Comparison of ENCODE assay signal across 8 cellular contexts in genomic region chr6:13304580-13305255, GRCh38.
DNase-seq lines count a peak whose midpoint lies in the region; ATAC-seq and TF ChIP-seq lines count a peak whose summit lies in the region.

No MANE protein-coding gene starts in this region.

- DNase-seq in activated naive CD8-positive, alpha-beta T cell treated with anti-CD3 and anti-CD28 coated beads, Interleukin-2, amount 50 U/mL, for 24 hours = no peak
- DNase-seq in NCI-H345 treated with DMSO at 0.1 percent for 48 hours (lab: John Stamatoyannopoulos, UW; ENCODE audit: unreplicated experiment) (no peak), NCI-H1436 (lab: John Stamatoyannopoulos, UW) (no peak), cerebellar nuclear complex (lab: John Stamatoyannopoulos, UW) (no peak), NCI-H82 (lab: John Stamatoyannopoulos, UW) (no peak)

- no peaks in the 10 kb centered on the region for H3K27me3 Mint-ChIP-seq in activated naive CD8-positive, alpha-beta T cell treated with anti-CD3 and anti-CD28 coated beads, Interleukin-2, amount 50 U/mL, for 24 hours

- H3K9me3 ChIP-seq in neutrophil = no peaks in the 10 kb centered on the region

- peaks cover 40% of the 10 kb centered on the region for H3K36me3 Mint-ChIP-seq in activated naive CD8-positive, alpha-beta T cell treated with anti-CD3 and anti-CD28 coated beads, Interleukin-2, amount 50 U/mL, for 24 hours (ENCODE audit: low read depth)

- no peak for TF ChIP-seq CTCF in neutrophil (IDR thresholded peaks at IDR 0.05)

- peaks cover 37% of the 10 kb centered on the region for H3K4me1 Mint-ChIP-seq in activated naive CD8-positive, alpha-beta T cell treated with anti-CD3 and anti-CD28 coated beads, Interleukin-2, amount 50 U/mL, for 24 hours

- H3K4me3 Mint-ChIP-seq in activated naive CD8-positive, alpha-beta T cell treated with anti-CD3 and anti-CD28 coated beads, Interleukin-2, amount 50 U/mL, for 24 hours = no peak overlapping the region

- H3K27ac ChIP-seq in neutrophil = peak overlapping the region; percentile 91

- H3K36me3 ChIP-seq in neutrophil = peaks cover 43% of the 10 kb centered on the region

- peaks cover 42 to 59% of the 10 kb centered on the region in 2 experiments for H3K4me1 ChIP-seq in neutrophil (ENCODE audit: control insufficient read depth in 1 of 2, insufficient read depth in 1 of 2, low read depth in 1 of 2, low read length in 1 of 2)

- no peak overlapping the region for H3K4me3 ChIP-seq in neutrophil (ENCODE audit: low read depth in 1 of 2, low read length in 1 of 2)

- H3K27ac Mint-ChIP-seq in activated naive CD8-positive, alpha-beta T cell treated with anti-CD3 and anti-CD28 coated beads, Interleukin-2, amount 50 U/mL, for 24 hours = peak overlapping the region; percentile 59

- no peaks in the 10 kb centered on the region for H3K9me3 Mint-ChIP-seq in activated naive CD8-positive, alpha-beta T cell treated with anti-CD3 and anti-CD28 coated beads, Interleukin-2, amount 50 U/mL, for 24 hours

- peak; percentile 32 for ATAC-seq in GM18868 (IDR thresholded peaks at IDR 0.05; ENCODE audit: unreplicated experiment)
- ATAC-seq in HG02642 (IDR thresholded peaks at IDR 0.05; ENCODE audit: poor library complexity, unreplicated experiment) = peak; percentile 40
- no peak for ATAC-seq in activated naive CD8-positive, alpha-beta T cell treated with anti-CD3 and anti-CD28 coated beads, Interleukin-2, amount 50 U/mL, for 24 hours

- H3K27me3 ChIP-seq in neutrophil = no peaks in the 10 kb centered on the region
